Comparison of ENCODE assay signal across 11 cellular contexts in genomic region chr4:137545461-137545861, GRCh38. TPM values are rescaled to one million over a fixed set of nuclear protein-coding genes. Genes with fewer than 3 reads are reported as not detected.
DNase-seq lines count a peak whose midpoint lies in the region; ATAC-seq, FAIRE-seq and TF ChIP-seq lines count a peak whose summit lies in the region.
"Had no signal": no experiment of that assay in that cellular context is flagged by ENCODE, and none has a peak within 500 bp of the region (broad histone marks: within the 10 kb centered on the region; RNA-seq: fewer than 3 reads in every experiment).

No MANE protein-coding gene starts in this region.

- TF ChIP-seq POLR2A in HCT116 (IDR thresholded peaks at IDR 0.05; ENCODE audit: borderline replicate concordance, extremely low read depth, insufficient read depth, insufficient read length) = no peak

- no peak overlapping the region for H3K4me3 Mint-ChIP-seq in astrocyte (ENCODE audit: unreplicated experiment)
- H3K4me3 Mint-ChIP-seq: activated CD4-positive, alpha-beta T cell treated with anti-CD3 and anti-CD28 coated beads, Interleukin-2, amount 10 ng/mL, durations not matched to agents 24 days and 14 days; activated naive CD8-positive, alpha-beta T cell treated with anti-CD3 and anti-CD28 coated beads, Interleukin-2, amount 10 ng/mL, durations not matched to agents 7 days and 5 days; stimulated activated naive CD8-positive, alpha-beta T cell treated with anti-CD3 and anti-CD28 coated beads, Interleukin-15, Interleukin-2, amounts not matched to agents 100 ng/mL and 50 ng/mL, for 24 hours had no signal

- H3K4me1 ChIP-seq in HCT116 (ENCODE audit: control insufficient read depth in 1 of 2, insufficient read depth in 2 of 2, low read length in 2 of 2) = peaks cover 0 to 6% of the 10 kb centered on the region in 2 experiments; a peak in 2 of 4 replicates
- H3K4me1 ChIP-seq in astrocyte (ENCODE audit: insufficient read depth, low read length) = peaks cover 9% of the 10 kb centered on the region

- DNase-seq in HCT116 (ENCODE audit: low read depth, low spot score) (no peak), astrocyte (ENCODE audit: low read depth) (peak; percentile 89), hepatic stellate cell (ENCODE audit: low spot score) (peak; percentile 26), stromal cell of bone marrow (ENCODE audit: low read depth) (peak; percentile 84)
- DNase-seq: activated CD4-positive, alpha-beta T cell treated with anti-CD3 and anti-CD28 coated beads, Interleukin-2, amount 10 ng/mL, durations not matched to agents 24 days and 14 days; activated naive CD8-positive, alpha-beta T cell treated with anti-CD3 and anti-CD28 coated beads, Interleukin-2, amount 10 ng/mL, durations not matched to agents 7 days and 5 days; NCI-H187 had no signal

- CTCF ChIA-PET in HCT116 (lab: Charles Lee) = no interaction called here

- peak; percentile 32; the same call in 1 of the 2 replicates for ATAC-seq in HCT116
- ATAC-seq in HG02678 (IDR thresholded peaks at IDR 0.05; ENCODE audit: unreplicated experiment) = no peak
- ATAC-seq in HG03139 (IDR thresholded peaks at IDR 0.05; ENCODE audit: unreplicated experiment) = no peak
- no peak for ATAC-seq in HG03095 (IDR thresholded peaks at IDR 0.05; ENCODE audit: unreplicated experiment)

- POLR2A ChIA-PET in HCT116 (lab: Charles Lee) = no interaction called here

- H3K9me2 ChIP-seq in HCT116 (ENCODE audit: insufficient read depth) = no peaks in the 10 kb centered on the region

- peaks cover 14% of the 10 kb centered on the region for H3K4me1 Mint-ChIP-seq in astrocyte (ENCODE audit: low read depth, unreplicated experiment)
- H3K4me1 Mint-ChIP-seq: activated CD4-positive, alpha-beta T cell treated with anti-CD3 and anti-CD28 coated beads, Interleukin-2, amount 10 ng/mL, durations not matched to agents 24 days and 14 days had no signal

- no peak overlapping the region for H3K27ac Mint-ChIP-seq in astrocyte (ENCODE audit: unreplicated experiment)
- H3K27ac Mint-ChIP-seq: activated CD4-positive, alpha-beta T cell treated with anti-CD3 and anti-CD28 coated beads, Interleukin-2, amount 10 ng/mL, durations not matched to agents 24 days and 14 days; activated naive CD8-positive, alpha-beta T cell treated with anti-CD3 and anti-CD28 coated beads, Interleukin-2, amount 10 ng/mL, durations not matched to agents 7 days and 5 days; stimulated activated naive CD8-positive, alpha-beta T cell treated with anti-CD3 and anti-CD28 coated beads, Interleukin-15, Interleukin-2, amounts not matched to agents 100 ng/mL and 50 ng/mL, for 24 hours had no signal

- H3K79me2 ChIP-seq in HCT116 (ENCODE audit: insufficient read depth, low read length) (no peaks in the 10 kb centered on the region), astrocyte (ENCODE audit: insufficient read depth, low read length) (no peaks in the 10 kb centered on the region)

- H3K36me3 Mint-ChIP-seq in astrocyte (ENCODE audit: low read depth, unreplicated experiment) = no peaks in the 10 kb centered on the region
- H3K36me3 Mint-ChIP-seq: activated naive CD8-positive, alpha-beta T cell treated with anti-CD3 and anti-CD28 coated beads, Interleukin-2, amount 10 ng/mL, durations not matched to agents 7 days and 5 days had no signal

- H3K27me3 Mint-ChIP-seq in astrocyte (ENCODE audit: low read depth, unreplicated experiment) = no peaks in the 10 kb centered on the region
- H3K27me3 Mint-ChIP-seq: activated CD4-positive, alpha-beta T cell treated with anti-CD3 and anti-CD28 coated beads, Interleukin-2, amount 10 ng/mL, durations not matched to agents 24 days and 14 days; activated naive CD8-positive, alpha-beta T cell treated with anti-CD3 and anti-CD28 coated beads, Interleukin-2, amount 10 ng/mL, durations not matched to agents 7 days and 5 days; stimulated activated naive CD8-positive, alpha-beta T cell treated with anti-CD3 and anti-CD28 coated beads, Interleukin-15, Interleukin-2, amounts not matched to agents 100 ng/mL and 50 ng/mL, for 24 hours had no signal

- peak; percentile 92 for FAIRE-seq in astrocyte (lab: Jason Lieb, UNC)

- H3K27me3 ChIP-seq in HCT116 (ENCODE audit: insufficient read depth, low read length) = no peaks in the 10 kb centered on the region
- no peaks in the 10 kb centered on the region for H3K27me3 ChIP-seq in astrocyte (ENCODE audit: insufficient read depth, low read length)

- intact Hi-C loops in HCT116 (cut with micrococcal nuclease) = no loop called here

- H3K9ac ChIP-seq in HCT116 (ENCODE audit: low read length) = no peak overlapping the region
- no peak overlapping the region for H3K9ac ChIP-seq in astrocyte (ENCODE audit: low read length)

- H4K20me1 ChIP-seq in HCT116 (ENCODE audit: insufficient read depth) = no peaks in the 10 kb centered on the region
- H4K20me1 ChIP-seq in astrocyte (ENCODE audit: insufficient read depth, low read length) = no peaks in the 10 kb centered on the region

- no peaks in the 10 kb centered on the region for H3K9me3 Mint-ChIP-seq in astrocyte (ENCODE audit: unreplicated experiment)
- H3K9me3 Mint-ChIP-seq: activated CD4-positive, alpha-beta T cell treated with anti-CD3 and anti-CD28 coated beads, Interleukin-2, amount 10 ng/mL, durations not matched to agents 24 days and 14 days; activated naive CD8-positive, alpha-beta T cell treated with anti-CD3 and anti-CD28 coated beads, Interleukin-2, amount 10 ng/mL, durations not matched to agents 7 days and 5 days had no signal

- 0 out of 2 replicates have a peak overlapping the region, but pooled peaks have one; percentile 2 for H3K4me2 ChIP-seq in HCT116 (ENCODE audit: low read length)
- peak overlapping the region; percentile 18 for H3K4me2 ChIP-seq in astrocyte (ENCODE audit: low read length)

- RAD21 ChIA-PET in HCT116 (lab: Charles Lee; ENCODE audit: low non-redundant PET in 1 of 2, low total read pairs in 2 of 2, uncharacterized antibody in 2 of 2, unreplicated experiment in 2 of 2) = no interaction called here

- no peak overlapping the region for H3K4me3 ChIP-seq in HCT116 (replicated peaks in 1 of 2; ENCODE audit: low read depth in 1 of 2, low read length in 2 of 2)
- no peak overlapping the region for H3K4me3 ChIP-seq in astrocyte (ENCODE audit: insufficient read depth, low read depth, low read length)

- H3K9me3 ChIP-seq in HCT116 (ENCODE audit: control insufficient read depth in 1 of 2, insufficient read depth in 1 of 2, low read depth in 1 of 2, low read length in 2 of 2) = no peaks in the 10 kb centered on the region
- no peaks in the 10 kb centered on the region for H3K9me3 ChIP-seq in astrocyte (ENCODE audit: insufficient read depth, low read depth, low read length)

- TF ChIP-seq RAD21 in HCT116 (IDR thresholded peaks at IDR 0.05; ENCODE audit: low read depth) = peak; percentile 33; the same call in 1 of the 2 replicates

- H3K36me3 ChIP-seq in HCT116 (ENCODE audit: control insufficient read depth in 1 of 2, insufficient read depth in 2 of 2, low read length in 2 of 2) (no peaks in the 10 kb centered on the region), astrocyte (ENCODE audit: insufficient read depth, low read length) (no peaks in the 10 kb centered on the region)

- no peak overlapping the region for H3K27ac ChIP-seq in HCT116 (ENCODE audit: low read depth, low read length)
- peak overlapping the region; percentile 36 for H3K27ac ChIP-seq in astrocyte (ENCODE audit: low read depth, low read length)

- no TSS peak for BruUV-seq in HCT116 (replicated peaks; lab: Mats Ljungman, UMichigan)

- H2AFZ ChIP-seq in HCT116 (ENCODE audit: low read depth, low read length, poor library complexity, severe bottlenecking) (no peak overlapping the region), astrocyte (ENCODE audit: low read depth, low read length) (peak overlapping the region; percentile 50)

- TF ChIP-seq CTCF in HCT116 (IDR thresholded peaks at IDR 0.05 in 2 of 3, conservative IDR thresholded peaks at IDR 0.05 in 1 of 3; ENCODE audit: borderline replicate concordance in 1 of 3, insufficient read depth in 1 of 3, low read depth in 2 of 3, low read length in 2 of 3) (no peak), astrocyte (IDR thresholded peaks at IDR 0.05; ENCODE audit: insufficient read depth, low read depth, low read length) (no peak)

TF ChIP-seq in HCT116, 20 proteins besides CTCF, POLR2A, EP300 and RAD21:
- no peak for TF ChIP-seq EZH2phosphoT487 (IDR thresholded peaks at IDR 0.05; ENCODE audit: borderline replicate concordance)
- no peak for TF ChIP-seq POLR2AphosphoS5 (IDR thresholded peaks at IDR 0.05; ENCODE audit: low read depth, low read length)
- TF ChIP-seq ZFX (IDR thresholded peaks at IDR 0.05) = no peak
- no peak for TF ChIP-seq YY1 (IDR thresholded peaks at IDR 0.05; ENCODE audit: extremely low read depth, insufficient replicate concordance, low read depth, low read length)
- no peak for TF ChIP-seq EZH2 (IDR thresholded peaks at IDR 0.05)
- no peak for TF ChIP-seq SP1 (IDR thresholded peaks at IDR 0.05; ENCODE audit: low read depth)
- TF ChIP-seq ZBTB33 (IDR thresholded peaks at IDR 0.05; ENCODE audit: extremely low read depth, insufficient replicate concordance, low read length) = no peak
- TF ChIP-seq ZNF274 (IDR thresholded peaks at IDR 0.05; ENCODE audit: low read depth, low read length) = no peak
- no peak for TF ChIP-seq TCF7L2 (IDR thresholded peaks at IDR 0.05; ENCODE audit: borderline replicate concordance, extremely low read depth, insufficient read depth, insufficient read length)

RNA-seq across cellular contexts. Expression of gene PCDH18, which starts 13.2 kb away (rescaled TPM):
- 0.17 TPM for total RNA-seq in HCT116 (2021; ENCODE audit: unreplicated experiment)
- polyA plus RNA-seq in HCT116 (2012) = not detected in 2 replicates
- 4.6 and 4.9 TPM in 2 replicates for total RNA-seq in astrocyte
- total RNA-seq: activated CD4-positive, alpha-beta T cell treated with anti-CD3 and anti-CD28 coated beads, Interleukin-2, amount 10 ng/mL, durations not matched to agents 24 days and 14 days; activated naive CD8-positive, alpha-beta T cell treated with anti-CD3 and anti-CD28 coated beads, Interleukin-2, amount 10 ng/mL, durations not matched to agents 7 days and 5 days had no signal
